1 cellular context compared by ENCODE assay signal in the genomic region with DNA sequence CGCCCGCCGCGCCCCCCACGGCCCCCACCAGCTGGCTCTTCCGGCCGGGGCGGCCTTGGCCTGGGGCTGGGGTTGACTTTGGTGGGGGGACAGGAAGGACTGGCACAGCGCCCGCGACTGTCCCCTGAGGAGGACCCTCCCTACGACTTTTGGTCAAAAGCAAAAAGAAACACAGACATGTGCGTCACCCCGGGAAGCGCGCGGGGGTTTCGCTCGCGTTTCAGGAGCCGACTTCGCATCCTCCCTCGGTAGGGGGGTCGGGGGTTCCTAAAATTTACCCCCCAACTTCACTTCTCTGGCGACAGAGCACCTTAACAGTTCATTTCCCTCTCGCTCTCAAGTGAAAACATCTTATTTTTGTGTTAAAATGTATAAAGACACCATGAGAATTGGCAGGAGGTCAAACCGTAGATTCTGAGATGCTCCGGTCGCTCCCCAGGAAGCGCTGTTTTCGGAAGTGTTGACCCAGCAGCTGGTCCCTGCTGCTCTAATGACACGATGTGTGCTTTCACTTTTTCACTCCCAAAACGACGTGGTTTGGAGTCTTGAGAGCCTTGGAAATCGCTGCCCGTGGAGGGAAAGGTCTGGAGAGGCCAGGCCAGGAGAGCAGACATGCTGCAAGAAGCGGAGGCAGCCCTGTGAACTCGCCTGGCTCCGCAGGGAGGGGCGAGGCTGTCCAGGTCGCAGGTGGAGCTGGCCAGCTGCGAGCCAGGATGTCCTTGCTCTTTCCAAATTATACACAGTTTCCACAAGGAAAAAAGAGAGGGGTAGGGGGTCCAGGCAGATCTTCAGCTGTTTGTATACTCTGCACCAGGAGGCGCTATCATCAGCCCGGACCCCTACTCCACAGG.
TF ChIP-seq lines count a peak whose summit lies in the region.

No MANE protein-coding gene starts in this region.

TF ChIP-seq in HepG2, 621 proteins besides CTCF, POLR2A, EP300 and RAD21 (continued from another document and continues in another):
- TF ChIP-seq, protein P1, sequence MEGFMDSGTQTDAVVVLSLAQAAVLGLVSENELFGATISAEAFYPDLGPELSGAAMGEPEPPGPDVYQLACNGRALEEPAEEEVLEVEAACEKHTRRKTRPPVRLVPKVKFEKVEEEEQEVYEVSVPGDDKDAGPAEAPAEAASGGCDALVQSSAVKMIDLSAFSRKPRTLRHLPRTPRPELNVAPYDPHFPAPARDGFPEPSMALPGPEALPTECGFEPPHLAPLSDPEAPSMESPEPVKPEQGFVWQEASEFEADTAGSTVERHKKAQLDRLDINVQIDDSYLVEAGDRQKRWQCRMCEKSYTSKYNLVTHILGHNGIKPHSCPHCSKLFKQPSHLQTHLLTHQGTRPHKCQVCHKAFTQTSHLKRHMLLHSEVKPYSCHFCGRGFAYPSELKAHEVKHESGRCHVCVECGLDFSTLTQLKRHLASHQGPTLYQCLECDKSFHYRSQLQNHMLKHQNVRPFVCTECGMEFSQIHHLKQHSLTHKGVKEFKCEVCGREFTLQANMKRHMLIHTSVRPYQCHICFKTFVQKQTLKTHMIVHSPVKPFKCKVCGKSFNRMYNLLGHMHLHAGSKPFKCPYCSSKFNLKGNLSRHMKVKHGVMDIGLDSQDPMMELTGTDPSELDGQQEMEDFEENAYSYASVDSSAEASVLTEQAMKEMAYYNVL (CRISPR knock-in tag; IDR thresholded peaks at IDR 0.05; ENCODE audit: borderline replicate concordance): no peak; the same call in 1 of the 2 replicates
- TF ChIP-seq, protein P2, sequence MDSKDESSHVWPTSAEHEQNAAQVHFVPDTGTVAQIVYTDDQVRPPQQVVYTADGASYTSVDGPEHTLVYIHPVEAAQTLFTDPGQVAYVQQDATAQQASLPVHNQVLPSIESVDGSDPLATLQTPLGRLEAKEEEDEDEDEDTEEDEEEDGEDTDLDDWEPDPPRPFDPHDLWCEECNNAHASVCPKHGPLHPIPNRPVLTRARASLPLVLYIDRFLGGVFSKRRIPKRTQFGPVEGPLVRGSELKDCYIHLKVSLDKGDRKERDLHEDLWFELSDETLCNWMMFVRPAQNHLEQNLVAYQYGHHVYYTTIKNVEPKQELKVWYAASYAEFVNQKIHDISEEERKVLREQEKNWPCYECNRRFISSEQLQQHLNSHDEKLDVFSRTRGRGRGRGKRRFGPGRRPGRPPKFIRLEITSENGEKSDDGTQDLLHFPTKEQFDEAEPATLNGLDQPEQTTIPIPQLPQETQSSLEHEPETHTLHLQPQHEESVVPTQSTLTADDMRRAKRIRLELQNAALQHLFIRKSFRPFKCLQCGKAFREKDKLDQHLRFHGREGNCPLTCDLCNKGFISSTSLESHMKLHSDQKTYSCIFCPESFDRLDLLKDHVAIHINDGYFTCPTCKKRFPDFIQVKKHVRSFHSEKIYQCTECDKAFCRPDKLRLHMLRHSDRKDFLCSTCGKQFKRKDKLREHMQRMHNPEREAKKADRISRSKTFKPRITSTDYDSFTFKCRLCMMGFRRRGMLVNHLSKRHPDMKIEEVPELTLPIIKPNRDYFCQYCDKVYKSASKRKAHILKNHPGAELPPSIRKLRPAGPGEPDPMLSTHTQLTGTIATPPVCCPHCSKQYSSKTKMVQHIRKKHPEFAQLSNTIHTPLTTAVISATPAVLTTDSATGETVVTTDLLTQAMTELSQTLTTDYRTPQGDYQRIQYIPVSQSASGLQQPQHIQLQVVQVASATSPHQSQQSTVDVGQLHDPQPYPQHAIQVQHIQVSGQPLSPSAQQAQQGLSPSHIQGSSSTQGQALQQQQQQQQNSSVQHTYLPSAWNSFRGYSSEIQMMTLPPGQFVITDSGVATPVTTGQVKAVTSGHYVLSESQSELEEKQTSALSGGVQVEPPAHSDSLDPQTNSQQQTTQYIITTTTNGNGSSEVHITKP (CRISPR knock-in tag; IDR thresholded peaks at IDR 0.05; ENCODE audit: low read depth): no peak
- TF ChIP-seq TCF12 (IDR thresholded peaks at IDR 0.05): no peak
- 0 out of 2 replicates have a peak, but pooled peaks have one; percentile 16 for TF ChIP-seq TCF12 (CRISPR knock-in tag; IDR thresholded peaks at IDR 0.05)
- peak; percentile 62; the same call in 1 of the 2 replicates for TF ChIP-seq MAF1 (CRISPR knock-in tag; IDR thresholded peaks at IDR 0.05; ENCODE audit: borderline replicate concordance)
- TF ChIP-seq ZNF138 (CRISPR knock-in tag; IDR thresholded peaks at IDR 0.05; ENCODE audit: low read depth): no peak
- TF ChIP-seq ZNF558 (CRISPR knock-in tag; IDR thresholded peaks at IDR 0.05; ENCODE audit: borderline replicate concordance): 0 out of 2 replicates have a peak, but pooled peaks have one; percentile 71
- peak; percentile 36; the same call in 1 of the 2 replicates for TF ChIP-seq MTA1 (CRISPR knock-in tag; IDR thresholded peaks at IDR 0.05; ENCODE audit: borderline replicate concordance)
- peak; percentile 34 for TF ChIP-seq HNRNPLL (IDR thresholded peaks at IDR 0.05; ENCODE audit: low read depth, low read length, poor library complexity, severe bottlenecking)
- TF ChIP-seq, protein P3, sequence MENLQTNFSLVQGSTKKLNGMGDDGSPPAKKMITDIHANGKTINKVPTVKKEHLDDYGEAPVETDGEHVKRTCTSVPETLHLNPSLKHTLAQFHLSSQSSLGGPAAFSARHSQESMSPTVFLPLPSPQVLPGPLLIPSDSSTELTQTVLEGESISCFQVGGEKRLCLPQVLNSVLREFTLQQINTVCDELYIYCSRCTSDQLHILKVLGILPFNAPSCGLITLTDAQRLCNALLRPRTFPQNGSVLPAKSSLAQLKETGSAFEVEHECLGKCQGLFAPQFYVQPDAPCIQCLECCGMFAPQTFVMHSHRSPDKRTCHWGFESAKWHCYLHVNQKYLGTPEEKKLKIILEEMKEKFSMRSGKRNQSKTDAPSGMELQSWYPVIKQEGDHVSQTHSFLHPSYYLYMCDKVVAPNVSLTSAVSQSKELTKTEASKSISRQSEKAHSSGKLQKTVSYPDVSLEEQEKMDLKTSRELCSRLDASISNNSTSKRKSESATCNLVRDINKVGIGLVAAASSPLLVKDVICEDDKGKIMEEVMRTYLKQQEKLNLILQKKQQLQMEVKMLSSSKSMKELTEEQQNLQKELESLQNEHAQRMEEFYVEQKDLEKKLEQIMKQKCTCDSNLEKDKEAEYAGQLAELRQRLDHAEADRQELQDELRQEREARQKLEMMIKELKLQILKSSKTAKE (CRISPR knock-in tag; IDR thresholded peaks at IDR 0.05; ENCODE audit: borderline replicate concordance): peak; percentile 35; the same call in 1 of the 2 replicates
- TF ChIP-seq, protein P4, sequence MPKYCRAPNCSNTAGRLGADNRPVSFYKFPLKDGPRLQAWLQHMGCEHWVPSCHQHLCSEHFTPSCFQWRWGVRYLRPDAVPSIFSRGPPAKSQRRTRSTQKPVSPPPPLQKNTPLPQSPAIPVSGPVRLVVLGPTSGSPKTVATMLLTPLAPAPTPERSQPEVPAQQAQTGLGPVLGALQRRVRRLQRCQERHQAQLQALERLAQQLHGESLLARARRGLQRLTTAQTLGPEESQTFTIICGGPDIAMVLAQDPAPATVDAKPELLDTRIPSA (CRISPR knock-in tag; IDR thresholded peaks at IDR 0.05; ENCODE audit: borderline replicate concordance): no peak
- TF ChIP-seq, protein P5, sequence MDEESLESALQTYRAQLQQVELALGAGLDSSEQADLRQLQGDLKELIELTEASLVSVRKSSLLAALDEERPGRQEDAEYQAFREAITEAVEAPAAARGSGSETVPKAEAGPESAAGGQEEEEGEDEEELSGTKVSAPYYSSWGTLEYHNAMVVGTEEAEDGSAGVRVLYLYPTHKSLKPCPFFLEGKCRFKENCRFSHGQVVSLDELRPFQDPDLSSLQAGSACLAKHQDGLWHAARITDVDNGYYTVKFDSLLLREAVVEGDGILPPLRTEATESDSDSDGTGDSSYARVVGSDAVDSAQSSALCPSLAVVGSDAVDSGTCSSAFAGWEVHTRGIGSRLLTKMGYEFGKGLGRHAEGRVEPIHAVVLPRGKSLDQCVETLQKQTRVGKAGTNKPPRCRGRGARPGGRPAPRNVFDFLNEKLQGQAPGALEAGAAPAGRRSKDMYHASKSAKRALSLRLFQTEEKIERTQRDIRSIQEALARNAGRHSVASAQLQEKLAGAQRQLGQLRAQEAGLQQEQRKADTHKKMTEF (CRISPR knock-in tag; IDR thresholded peaks at IDR 0.05): peak; percentile 17; the same call in 1 of the 2 replicates
- TF ChIP-seq ZNF33B (CRISPR knock-in tag; IDR thresholded peaks at IDR 0.05): no peak
- TF ChIP-seq MLLT10 (CRISPR knock-in tag; IDR thresholded peaks at IDR 0.05): no peak
- no peak for TF ChIP-seq SMARCC2 (IDR thresholded peaks at IDR 0.05)
- TF ChIP-seq ZNF878 (CRISPR knock-in tag; IDR thresholded peaks at IDR 0.05): no peak
- peak; percentile 74 for TF ChIP-seq ZNF746 (CRISPR knock-in tag; IDR thresholded peaks at IDR 0.05)
- TF ChIP-seq TSC22D2 (CRISPR knock-in tag; IDR thresholded peaks at IDR 0.05; ENCODE audit: borderline replicate concordance): no peak
- no peak for TF ChIP-seq RFX3 (CRISPR knock-in tag; IDR thresholded peaks at IDR 0.05)
- no peak for TF ChIP-seq ZFP37 (CRISPR knock-in tag; IDR thresholded peaks at IDR 0.05; ENCODE audit: borderline replicate concordance)
- TF ChIP-seq AGO2 (optimal IDR thresholded peaks at IDR 0.05; ENCODE audit: low read depth, low read length): peak; percentile 10
- peak; percentile 61; the same call in 1 of the 2 replicates for TF ChIP-seq RARA (CRISPR knock-in tag; IDR thresholded peaks at IDR 0.05)
- no peak for TF ChIP-seq RBM39 (IDR thresholded peaks at IDR 0.05; ENCODE audit: low read depth, low read length, poor library complexity, severe bottlenecking)
- peak; percentile 21; the same call in 1 of the 2 replicates for TF ChIP-seq NFKB2 (CRISPR knock-in tag; IDR thresholded peaks at IDR 0.05; ENCODE audit: borderline replicate concordance)
- TF ChIP-seq, protein P6, sequence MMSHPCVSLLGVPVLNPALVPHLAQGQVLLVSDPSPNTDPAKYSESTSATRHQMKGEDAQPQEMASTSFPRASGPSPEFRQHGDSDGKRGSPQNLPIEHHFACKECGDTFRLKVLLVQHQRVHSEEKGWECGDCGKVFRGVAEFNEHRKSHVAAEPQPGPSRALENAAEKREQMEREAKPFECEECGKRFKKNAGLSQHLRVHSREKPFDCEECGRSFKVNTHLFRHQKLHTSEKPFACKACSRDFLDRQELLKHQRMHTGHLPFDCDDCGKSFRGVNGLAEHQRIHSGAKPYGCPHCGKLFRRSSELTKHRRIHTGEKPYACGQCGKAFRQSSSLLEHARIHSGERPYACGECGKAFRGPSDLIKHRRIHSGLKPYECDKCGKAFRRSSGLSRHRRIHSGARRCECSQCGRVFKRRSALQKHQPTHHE (CRISPR knock-in tag; IDR thresholded peaks at IDR 0.05; ENCODE audit: borderline replicate concordance): no peak
- TF ChIP-seq ZSCAN29 (CRISPR knock-in tag; conservative IDR thresholded peaks at IDR 0.05): no peak
- no peak for TF ChIP-seq ZNF790 (CRISPR knock-in tag; IDR thresholded peaks at IDR 0.05; ENCODE audit: borderline replicate concordance)
- no peak for TF ChIP-seq CBFB (CRISPR knock-in tag; IDR thresholded peaks at IDR 0.05)
- 0 out of 2 replicates have a peak, but pooled peaks have one; percentile 20 for TF ChIP-seq ZSCAN12 (CRISPR knock-in tag; IDR thresholded peaks at IDR 0.05)
- TF ChIP-seq ZFY (CRISPR knock-in tag; IDR thresholded peaks at IDR 0.05): peak; percentile 21; the same call in 1 of the 2 replicates
- TF ChIP-seq, protein P7, sequence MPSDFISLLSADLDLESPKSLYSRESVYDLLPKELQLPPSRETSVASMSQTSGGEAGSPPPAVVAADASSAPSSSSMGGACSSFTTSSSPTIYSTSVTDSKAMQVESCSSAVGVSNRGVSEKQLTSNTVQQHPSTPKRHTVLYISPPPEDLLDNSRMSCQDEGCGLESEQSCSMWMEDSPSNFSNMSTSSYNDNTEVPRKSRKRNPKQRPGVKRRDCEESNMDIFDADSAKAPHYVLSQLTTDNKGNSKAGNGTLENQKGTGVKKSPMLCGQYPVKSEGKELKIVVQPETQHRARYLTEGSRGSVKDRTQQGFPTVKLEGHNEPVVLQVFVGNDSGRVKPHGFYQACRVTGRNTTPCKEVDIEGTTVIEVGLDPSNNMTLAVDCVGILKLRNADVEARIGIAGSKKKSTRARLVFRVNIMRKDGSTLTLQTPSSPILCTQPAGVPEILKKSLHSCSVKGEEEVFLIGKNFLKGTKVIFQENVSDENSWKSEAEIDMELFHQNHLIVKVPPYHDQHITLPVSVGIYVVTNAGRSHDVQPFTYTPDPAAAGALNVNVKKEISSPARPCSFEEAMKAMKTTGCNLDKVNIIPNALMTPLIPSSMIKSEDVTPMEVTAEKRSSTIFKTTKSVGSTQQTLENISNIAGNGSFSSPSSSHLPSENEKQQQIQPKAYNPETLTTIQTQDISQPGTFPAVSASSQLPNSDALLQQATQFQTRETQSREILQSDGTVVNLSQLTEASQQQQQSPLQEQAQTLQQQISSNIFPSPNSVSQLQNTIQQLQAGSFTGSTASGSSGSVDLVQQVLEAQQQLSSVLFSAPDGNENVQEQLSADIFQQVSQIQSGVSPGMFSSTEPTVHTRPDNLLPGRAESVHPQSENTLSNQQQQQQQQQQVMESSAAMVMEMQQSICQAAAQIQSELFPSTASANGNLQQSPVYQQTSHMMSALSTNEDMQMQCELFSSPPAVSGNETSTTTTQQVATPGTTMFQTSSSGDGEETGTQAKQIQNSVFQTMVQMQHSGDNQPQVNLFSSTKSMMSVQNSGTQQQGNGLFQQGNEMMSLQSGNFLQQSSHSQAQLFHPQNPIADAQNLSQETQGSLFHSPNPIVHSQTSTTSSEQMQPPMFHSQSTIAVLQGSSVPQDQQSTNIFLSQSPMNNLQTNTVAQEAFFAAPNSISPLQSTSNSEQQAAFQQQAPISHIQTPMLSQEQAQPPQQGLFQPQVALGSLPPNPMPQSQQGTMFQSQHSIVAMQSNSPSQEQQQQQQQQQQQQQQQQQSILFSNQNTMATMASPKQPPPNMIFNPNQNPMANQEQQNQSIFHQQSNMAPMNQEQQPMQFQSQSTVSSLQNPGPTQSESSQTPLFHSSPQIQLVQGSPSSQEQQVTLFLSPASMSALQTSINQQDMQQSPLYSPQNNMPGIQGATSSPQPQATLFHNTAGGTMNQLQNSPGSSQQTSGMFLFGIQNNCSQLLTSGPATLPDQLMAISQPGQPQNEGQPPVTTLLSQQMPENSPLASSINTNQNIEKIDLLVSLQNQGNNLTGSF (CRISPR knock-in tag; IDR thresholded peaks at IDR 0.05): 0 out of 2 replicates have a peak, but pooled peaks have one; percentile 22
- TF ChIP-seq ETV5 (CRISPR knock-in tag; IDR thresholded peaks at IDR 0.05; ENCODE audit: borderline replicate concordance): peak; percentile 84
- TF ChIP-seq, protein P8, sequence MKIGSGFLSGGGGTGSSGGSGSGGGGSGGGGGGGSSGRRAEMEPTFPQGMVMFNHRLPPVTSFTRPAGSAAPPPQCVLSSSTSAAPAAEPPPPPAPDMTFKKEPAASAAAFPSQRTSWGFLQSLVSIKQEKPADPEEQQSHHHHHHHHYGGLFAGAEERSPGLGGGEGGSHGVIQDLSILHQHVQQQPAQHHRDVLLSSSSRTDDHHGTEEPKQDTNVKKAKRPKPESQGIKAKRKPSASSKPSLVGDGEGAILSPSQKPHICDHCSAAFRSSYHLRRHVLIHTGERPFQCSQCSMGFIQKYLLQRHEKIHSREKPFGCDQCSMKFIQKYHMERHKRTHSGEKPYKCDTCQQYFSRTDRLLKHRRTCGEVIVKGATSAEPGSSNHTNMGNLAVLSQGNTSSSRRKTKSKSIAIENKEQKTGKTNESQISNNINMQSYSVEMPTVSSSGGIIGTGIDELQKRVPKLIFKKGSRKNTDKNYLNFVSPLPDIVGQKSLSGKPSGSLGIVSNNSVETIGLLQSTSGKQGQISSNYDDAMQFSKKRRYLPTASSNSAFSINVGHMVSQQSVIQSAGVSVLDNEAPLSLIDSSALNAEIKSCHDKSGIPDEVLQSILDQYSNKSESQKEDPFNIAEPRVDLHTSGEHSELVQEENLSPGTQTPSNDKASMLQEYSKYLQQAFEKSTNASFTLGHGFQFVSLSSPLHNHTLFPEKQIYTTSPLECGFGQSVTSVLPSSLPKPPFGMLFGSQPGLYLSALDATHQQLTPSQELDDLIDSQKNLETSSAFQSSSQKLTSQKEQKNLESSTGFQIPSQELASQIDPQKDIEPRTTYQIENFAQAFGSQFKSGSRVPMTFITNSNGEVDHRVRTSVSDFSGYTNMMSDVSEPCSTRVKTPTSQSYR (CRISPR knock-in tag; IDR thresholded peaks at IDR 0.05; ENCODE audit: borderline replicate concordance): no peak
- 0 out of 2 replicates have a peak, but pooled peaks have one; percentile 45 for TF ChIP-seq KAT7 (CRISPR knock-in tag; IDR thresholded peaks at IDR 0.05; ENCODE audit: borderline replicate concordance)
- TF ChIP-seq ZSCAN30 (CRISPR knock-in tag; IDR thresholded peaks at IDR 0.05): no peak
